ENCODE assay signal across 23 cellular contexts in genomic region chr15:74976159-74976558, GRCh38. TPM values are rescaled to one million over a fixed set of nuclear protein-coding genes. Genes with fewer than 3 reads are reported as not detected.
A peak's percentile ranks its signal among the peaks of the same experiment; 100 is the strongest.
DNase-seq lines count a peak whose midpoint lies in the region; ATAC-seq and TF ChIP-seq lines count a peak whose summit lies in the region.
"Had no signal": no experiment of that assay in that cellular context is flagged by ENCODE, and none has a peak within 500 bp of the region (broad histone marks: within the 10 kb centered on the region; RNA-seq: fewer than 3 reads in every experiment).

No MANE protein-coding gene starts in this region.

- no peaks in the 10 kb centered on the region for H3K4me1 ChIP-seq in OCI-LY7 (ENCODE audit: insufficient read depth, low read length, poor library complexity, severe bottlenecking)
- no peaks in the 10 kb centered on the region for H3K4me1 ChIP-seq in aorta (ENCODE audit: control insufficient read depth in 1 of 2, insufficient read depth in 2 of 2, low read length in 2 of 2)
- no peaks in the 10 kb centered on the region for H3K4me1 ChIP-seq in sigmoid colon
- H3K4me1 ChIP-seq: BLaER1, SJCRH30, upper lobe of left lung had no signal

- POLR2A ChIA-PET in activated CD4-positive, alpha-beta T cell treated with anti-CD3 and anti-CD28 coated beads for 36 hours (lab: Charles Lee), result no interaction called here
- POLR2A ChIA-PET in OCI-LY7 (lab: Charles Lee), result no interaction called here

- peak; percentile 22 for DNase-seq in activated CD4-positive, alpha-beta T cell treated with anti-CD3 and anti-CD28 coated beads for 36 hours
- DNase-seq in activated CD4-positive, alpha-beta T cell treated with anti-CD3 and anti-CD28 coated beads for 4 hours, result no peak
- DNase-seq in OCI-LY7 (ENCODE audit: low spot score), result no peak
- DNase-seq in epithelial cell of esophagus (ENCODE audit: low read depth), result no peak
- peak; percentile 16 to 34 for DNase-seq in aorta
- DNase-seq in MV-4-11 (lab: John Stamatoyannopoulos, UW), result no peak
- no peak for DNase-seq in sigmoid colon
- DNase-seq: activated CD4-positive, alpha-beta memory T cell treated with anti-CD3 and anti-CD28 coated beads for 36 hours; activated gamma-delta T cell treated with Interleukin-2 at 50 U/mL for 16 hours; adrenal gland; H7; immature natural killer cell; KBM-7; left ventricle myocardium superior; NCI-H187; NCI-H748 treated with DMSO at 0.1 percent for 48 hours; nephron progenitor cell; SJCRH30; T-helper 2 cell; upper lobe of left lung had no signal

- no peaks in the 10 kb centered on the region for H3K36me3 Mint-ChIP-seq in activated CD4-positive, alpha-beta T cell treated with anti-CD3 and anti-CD28 coated beads for 36 hours (ENCODE audit: low read depth)
- H3K36me3 Mint-ChIP-seq in activated T-helper 17 cell treated with anti-CD3 and anti-CD28 coated beads, Interleukin-2, amount 50 U/mL, for 72 hours (ENCODE audit: low read depth), result no peaks in the 10 kb centered on the region
- H3K36me3 Mint-ChIP-seq: activated CD4-positive, alpha-beta memory T cell treated with anti-CD3 and anti-CD28 coated beads for 36 hours; immature natural killer cell had no signal

- no peaks in the 10 kb centered on the region for H3K27me3 ChIP-seq in aorta (ENCODE audit: control insufficient read depth in 1 of 2, insufficient read depth in 2 of 2, low read length in 1 of 2)
- H3K27me3 ChIP-seq in sigmoid colon, result no peaks in the 10 kb centered on the region
- H3K27me3 ChIP-seq: adrenal gland, BLaER1, SJCRH30, upper lobe of left lung had no signal

- CTCF ChIA-PET in activated CD4-positive, alpha-beta T cell treated with anti-CD3 and anti-CD28 coated beads for 36 hours (lab: Charles Lee), result interaction anchor here (0.6 to 1.1 kb wide), 4 partner anchors 12 to 205 kb away, joined by 3 to 4 read pairs (median 3); no protein-coding TSS in a partner anchor
- CTCF ChIA-PET in OCI-LY7 (lab: Charles Lee; ENCODE audit: unreplicated experiment), result no interaction called here

- no peak for TF ChIP-seq EP300 in sigmoid colon (IDR thresholded peaks at IDR 0.05)

- no peaks in the 10 kb centered on the region for H4K20me1 ChIP-seq in OCI-LY7 (ENCODE audit: insufficient read depth, low read length)
- H4K20me1 ChIP-seq: BLaER1 had no signal

- H3K27ac ChIP-seq in OCI-LY7 (ENCODE audit: low read depth, low read length, poor library complexity, severe bottlenecking), result no peak overlapping the region
- no peak overlapping the region for H3K27ac ChIP-seq in aorta (ENCODE audit: low read depth in 1 of 2, low read length in 2 of 2)
- no peak overlapping the region for H3K27ac ChIP-seq in sigmoid colon
- H3K27ac ChIP-seq: adrenal gland, BLaER1, SJCRH30, upper lobe of left lung had no signal

- H3K4me3 ChIP-seq in OCI-LY7 (ENCODE audit: low read depth, low read length, poor library complexity, severe bottlenecking), result no peak overlapping the region
- no peak overlapping the region for H3K4me3 ChIP-seq in epithelial cell of esophagus (ENCODE audit: low read length)
- no peak overlapping the region for H3K4me3 ChIP-seq in aorta (ENCODE audit: low read length in 2 of 2)
- no peak overlapping the region for H3K4me3 ChIP-seq in sigmoid colon
- H3K4me3 ChIP-seq: adrenal gland, BLaER1, SJCRH30, upper lobe of left lung had no signal

- peaks cover 13% of the 10 kb centered on the region for H3K4me1 Mint-ChIP-seq in activated CD4-positive, alpha-beta T cell treated with anti-CD3 and anti-CD28 coated beads for 36 hours
- peaks cover 9% of the 10 kb centered on the region for H3K4me1 Mint-ChIP-seq in activated T-helper 17 cell treated with anti-CD3 and anti-CD28 coated beads, Interleukin-2, amount 50 U/mL, for 72 hours
- H3K4me1 Mint-ChIP-seq: immature natural killer cell, nephron progenitor cell had no signal

- H3K9me2 ChIP-seq in OCI-LY7 (ENCODE audit: insufficient read depth, low read length), result no peaks in the 10 kb centered on the region

- no peaks in the 10 kb centered on the region for H3K9me3 Mint-ChIP-seq in activated CD4-positive, alpha-beta T cell treated with anti-CD3 and anti-CD28 coated beads for 36 hours (ENCODE audit: low read depth)
- no peaks in the 10 kb centered on the region for H3K9me3 Mint-ChIP-seq in activated T-helper 17 cell treated with anti-CD3 and anti-CD28 coated beads, Interleukin-2, amount 50 U/mL, for 72 hours
- H3K9me3 Mint-ChIP-seq: activated CD4-positive, alpha-beta memory T cell treated with anti-CD3 and anti-CD28 coated beads for 36 hours; immature natural killer cell; nephron progenitor cell had no signal

- H3K36me3 ChIP-seq in OCI-LY7 (ENCODE audit: insufficient read depth, low read length), result no peaks in the 10 kb centered on the region
- H3K36me3 ChIP-seq in aorta (ENCODE audit: control insufficient read depth in 1 of 2, insufficient read depth in 2 of 2, low read length in 1 of 2), result no peaks in the 10 kb centered on the region
- no peaks in the 10 kb centered on the region for H3K36me3 ChIP-seq in sigmoid colon
- H3K36me3 ChIP-seq: adrenal gland, BLaER1, SJCRH30, upper lobe of left lung had no signal

- H3K79me2 ChIP-seq in OCI-LY7 (ENCODE audit: insufficient read depth, low read depth, low read length), result no peaks in the 10 kb centered on the region

- peaks cover 14% of the 10 kb centered on the region for H3K27me3 Mint-ChIP-seq in activated CD4-positive, alpha-beta T cell treated with anti-CD3 and anti-CD28 coated beads for 36 hours
- peaks cover 13% of the 10 kb centered on the region for H3K27me3 Mint-ChIP-seq in activated T-helper 17 cell treated with anti-CD3 and anti-CD28 coated beads, Interleukin-2, amount 50 U/mL, for 72 hours

- no peak overlapping the region for H2AFZ ChIP-seq in OCI-LY7 (ENCODE audit: low read length)

- no peak overlapping the region for H3K4me3 Mint-ChIP-seq in activated CD4-positive, alpha-beta T cell treated with anti-CD3 and anti-CD28 coated beads for 36 hours
- H3K4me3 Mint-ChIP-seq in activated T-helper 17 cell treated with anti-CD3 and anti-CD28 coated beads, Interleukin-2, amount 50 U/mL, for 72 hours, result no peak overlapping the region
- H3K4me3 Mint-ChIP-seq: activated CD4-positive, alpha-beta memory T cell treated with anti-CD3 and anti-CD28 coated beads for 36 hours; immature natural killer cell; nephron progenitor cell had no signal

- no peak for TF ChIP-seq POLR2A in sigmoid colon (IDR thresholded peaks at IDR 0.05)

- no peaks in the 10 kb centered on the region for H3K9me3 ChIP-seq in OCI-LY7 (ENCODE audit: low read length)
- no peaks in the 10 kb centered on the region for H3K9me3 ChIP-seq in aorta (ENCODE audit: control insufficient read depth, low read length)
- H3K9me3 ChIP-seq in sigmoid colon, result no peaks in the 10 kb centered on the region
- H3K9me3 ChIP-seq: adrenal gland, BLaER1, SJCRH30, upper lobe of left lung had no signal

- no peak overlapping the region for H3K27ac Mint-ChIP-seq in activated CD4-positive, alpha-beta T cell treated with anti-CD3 and anti-CD28 coated beads for 36 hours
- no peak overlapping the region for H3K27ac Mint-ChIP-seq in activated T-helper 17 cell treated with anti-CD3 and anti-CD28 coated beads, Interleukin-2, amount 50 U/mL, for 72 hours
- H3K27ac Mint-ChIP-seq: activated CD4-positive, alpha-beta memory T cell treated with anti-CD3 and anti-CD28 coated beads for 36 hours; immature natural killer cell; nephron progenitor cell had no signal

- TF ChIP-seq CTCF in OCI-LY7 (conservative IDR thresholded peaks at IDR 0.05; ENCODE audit: low read length) (peak; percentile 59), epithelial cell of esophagus (IDR thresholded peaks at IDR 0.05; ENCODE audit: insufficient read depth, low read depth, low read length, missing control alignments) (peak; percentile 15), sigmoid colon (IDR thresholded peaks at IDR 0.05) (no peak)

- no peak overlapping the region for H3K4me2 ChIP-seq in OCI-LY7 (ENCODE audit: low read length)
- H3K4me2 ChIP-seq: BLaER1 had no signal

- WGBS in aorta, 2 donors, result 82 to 83% methylated on average over 1 of the region's 1 CpG
- WGBS in sigmoid colon, 2 donors, result 53 to 82% methylated on average over 1 of the region's 1 CpG

- no peak for ATAC-seq in activated CD4-positive, alpha-beta T cell treated with anti-CD3 and anti-CD28 coated beads for 36 hours
- ATAC-seq in aorta (ENCODE audit: low FRiP score), result no peak
- ATAC-seq in activated T-helper 17 cell treated with anti-CD3 and anti-CD28 coated beads, Interleukin-2, amount 50 U/mL, for 72 hours (replicated peaks), result no peak
- ATAC-seq: left ventricle myocardium superior, Panc1 had no signal

- BruUV-seq in OCI-LY7 (replicated peaks; lab: Mats Ljungman, UMichigan), result no TSS peak

- intact Hi-C loops in activated CD4-positive, alpha-beta T cell treated with anti-CD3 and anti-CD28 coated beads for 36 hours (cut with DNase I, micrococcal nuclease), result no loop called here
- intact Hi-C loops in OCI-LY7 (cut with micrococcal nuclease; ENCODE audit: unreplicated experiment), result no loop called here
- intact Hi-C loops in aorta (cut with DNase I), result no loop called here
- intact Hi-C loops in sigmoid colon (cut with DNase I), result no loop called here

RNA-seq across cellular contexts. Expression of gene SCAMP5, which starts 19.2 kb away (rescaled TPM):
- 1 to 10 TPM; 3.9 to 4.5 TPM for total RNA-seq in activated CD4-positive, alpha-beta T cell treated with anti-CD3 and anti-CD28 coated beads for 36 hours
- 18.6 and 29.4 TPM in 2 replicates for total RNA-seq in OCI-LY7 (2014; rRNA removed; shearing (Covaris generic))
- total RNA-seq in OCI-LY7 (2022) (43.7 and 51.6 TPM in 2 replicates), aorta (1 to 10 TPM; 3.7 to 5.8 TPM), sigmoid colon (1 to 10 TPM; 1.3 to 4.6 (median 2.9) TPM)
- polyA plus RNA-seq in aorta (1 to 10 TPM in 1 of 2 donors, under 1 TPM in 1; 0.64 to 9.4 TPM), sigmoid colon (10 to 100 TPM in 2 of 3 donors, 1 to 10 TPM in 1; 2.4 to 26.5 (median 18.3) TPM)
- total RNA-seq in activated T-helper 17 cell treated with anti-CD3 and anti-CD28 coated beads, Interleukin-2, amount 50 U/mL, for 72 hours, result 1 to 10 TPM; 5.1 to 5.3 TPM
- polyA plus RNA-seq: immature natural killer cell had no signal

RNA-seq across cellular contexts. Expression of gene RPP25, which starts 19.6 kb away (rescaled TPM):
- total RNA-seq in activated CD4-positive, alpha-beta T cell treated with anti-CD3 and anti-CD28 coated beads for 36 hours, result 1 to 10 TPM; 5.4 to 6.2 TPM
- 2.6 and 3.0 TPM in 2 replicates for total RNA-seq in OCI-LY7 (2014; rRNA removed; shearing (Covaris generic))
- total RNA-seq in OCI-LY7 (2022) (1.8 and 2.2 TPM in 2 replicates), aorta (1 to 10 TPM; 3.6 to 5.8 TPM), sigmoid colon (1 to 10 TPM; 3.7 to 4.8 (median 4.7) TPM)
- polyA plus RNA-seq in aorta (1 to 10 TPM; 2.7 to 6.5 TPM), sigmoid colon (10 to 100 TPM in 2 of 3 donors, 1 to 10 TPM in 1; 9.0 to 24.0 (median 16.1) TPM)
- 1 to 10 TPM; 2.4 to 9.6 TPM for total RNA-seq in activated T-helper 17 cell treated with anti-CD3 and anti-CD28 coated beads, Interleukin-2, amount 50 U/mL, for 72 hours

RNA-seq across cellular contexts. Expression of gene COX5A, which starts 38.3 kb away (rescaled TPM):
- 100 to 1,000 TPM; 313 to 319 TPM for total RNA-seq in activated CD4-positive, alpha-beta T cell treated with anti-CD3 and anti-CD28 coated beads for 36 hours
- total RNA-seq in OCI-LY7 (2014; rRNA removed; shearing (Covaris generic)), result 87.2 and 168 TPM in 2 replicates
- total RNA-seq in OCI-LY7 (2022) (364 and 391 TPM in 2 replicates), aorta (10 to 100 TPM; 72.6 to 79.6 TPM), sigmoid colon (100 to 1,000 TPM in 1 of 4 donors, 10 to 100 TPM in 3; 73.7 to 124 (median 81.6) TPM)
- polyA plus RNA-seq in aorta (100 to 1,000 TPM; 128 to 222 TPM), sigmoid colon (1,000 to 10,000 TPM in 1 of 3 donors, 100 to 1,000 TPM in 2; 783 to 1,227 (median 854) TPM)
- 100 to 1,000 TPM; 242 to 337 TPM for total RNA-seq in activated T-helper 17 cell treated with anti-CD3 and anti-CD28 coated beads, Interleukin-2, amount 50 U/mL, for 72 hours

RNA-seq across cellular contexts. Expression of gene PPCDC, which starts 47.2 kb away (rescaled TPM):
- total RNA-seq in activated CD4-positive, alpha-beta T cell treated with anti-CD3 and anti-CD28 coated beads for 36 hours, result 10 to 100 TPM; 23.3 to 24.0 TPM
- total RNA-seq in OCI-LY7 (2014; rRNA removed; shearing (Covaris generic)), result 32.0 and 44.3 TPM in 2 replicates
- total RNA-seq in OCI-LY7 (2022) (40.3 and 48.3 TPM in 2 replicates), aorta (10 to 100 TPM in 1 of 2 donors, 1 to 10 TPM in 1; 8.2 to 16.5 TPM), sigmoid colon (10 to 100 TPM in 2 of 4 donors, 1 to 10 TPM in 2; 7.9 to 18.9 (median 12.0) TPM)
- polyA plus RNA-seq in aorta (10 to 100 TPM; 13.8 to 22.6 TPM), sigmoid colon (10 to 100 TPM; 16.2 to 37.0 (median 31.2) TPM)
- 10 to 100 TPM; 24.2 to 27.5 TPM for total RNA-seq in activated T-helper 17 cell treated with anti-CD3 and anti-CD28 coated beads, Interleukin-2, amount 50 U/mL, for 72 hours

Comparison
In these comparisons a context has a peak if more than half of its experiments do, and no peak if none do; other contexts are left out.
1. DNase-seq: peak in activated CD4-positive, alpha-beta T cell treated with anti-CD3 and anti-CD28 coated beads for 36 hours (single experiment) and aorta (2 of 2); none in activated CD4-positive, alpha-beta T cell treated with anti-CD3 and anti-CD28 coated beads for 4 hours (0 of 2), OCI-LY7 (single experiment), epithelial cell of esophagus (single experiment), MV-4-11 (single experiment) and sigmoid colon (single experiment).
2. CTCF ChIP-seq: peak in OCI-LY7 (single experiment) and epithelial cell of esophagus (single experiment); none in sigmoid colon (0 of 4).